In genomic region chr1:9687120-9687875, GRCh38 we compare ENCODE assay signal across 1 cellular context.
TF ChIP-seq lines count a peak whose summit lies in the region.

No MANE protein-coding gene starts in this region.

TF ChIP-seq in GM12878, 131 proteins besides CTCF, POLR2A, EP300 and RAD21 (continued from another document and continues in another):
- TF ChIP-seq MEF2B (IDR thresholded peaks at IDR 0.05; ENCODE audit: partially characterized antibody, poor library complexity, severe bottlenecking) (peak; percentile 49), KDM1A (IDR thresholded peaks at IDR 0.05; ENCODE audit: borderline replicate concordance) (no peak), USF2 (IDR thresholded peaks at IDR 0.05; ENCODE audit: borderline replicate concordance, low read depth, low read length) (no peak), NFYA (IDR thresholded peaks at IDR 0.05; ENCODE audit: borderline replicate concordance, low read depth, low read length) (no peak), TCF12 (IDR thresholded peaks at IDR 0.05; ENCODE audit: low read depth, low read length) (no peak), ZZZ3 (IDR thresholded peaks at IDR 0.05; ENCODE audit: control insufficient read depth, insufficient read length, low read depth) (no peak), ESRRA (IDR thresholded peaks at IDR 0.05; ENCODE audit: low read length) (peak; percentile 45; the same call in 1 of the 2 replicates), IKZF2 (IDR thresholded peaks at IDR 0.05) (peak; percentile 34 to 53; a peak in 2 of 4 replicates), ZNF207 (IDR thresholded peaks at IDR 0.05; ENCODE audit: borderline replicate concordance) (no peak), CBX3 (IDR thresholded peaks at IDR 0.05; ENCODE audit: borderline replicate concordance, low read depth) (no peak), FOXM1 (IDR thresholded peaks at IDR 0.05; ENCODE audit: low read depth, low read length) (no peak), YY1 (IDR thresholded peaks at IDR 0.05; ENCODE audit: low read depth, low read length) (no peak), BCL11A (IDR thresholded peaks at IDR 0.05; ENCODE audit: low read depth, low read length) (no peak), PAX5 (IDR thresholded peaks at IDR 0.05; ENCODE audit: borderline replicate concordance, low read depth, low read length) (no peak; the same call in 1 of the 2 replicates), BRCA1 (IDR thresholded peaks at IDR 0.05; ENCODE audit: low read depth, low read length) (no peak), WRNIP1 (IDR thresholded peaks at IDR 0.05; ENCODE audit: borderline replicate concordance, low read depth, low read length) (no peak), RELB (IDR thresholded peaks at IDR 0.05; ENCODE audit: low read depth) (peak; percentile 66), ATF7 (IDR thresholded peaks at IDR 0.05; ENCODE audit: low read depth) (no peak), MTA3 (IDR thresholded peaks at IDR 0.05; ENCODE audit: borderline replicate concordance, low read length) (no peak; the same call in 1 of the 2 replicates), SIN3A (IDR thresholded peaks at IDR 0.05; ENCODE audit: low read depth, low read length) (peak; percentile 67; the same call in 1 of the 2 replicates), YBX1 (IDR thresholded peaks at IDR 0.05) (no peak), POLR2AphosphoS2 (IDR thresholded peaks at IDR 0.05; ENCODE audit: low read depth, low read length) (no peak), MTA2 (IDR thresholded peaks at IDR 0.05; ENCODE audit: low read depth) (0 out of 2 replicates have a peak, but pooled peaks have one; percentile 18), PAX8 (IDR thresholded peaks at IDR 0.05) (no peak), NRF1 (conservative IDR thresholded peaks at IDR 0.05; ENCODE audit: low read depth, low read length) (no peak), JUNB (IDR thresholded peaks at IDR 0.05) (no peak), SP1 (IDR thresholded peaks at IDR 0.05; ENCODE audit: low read depth, low read length) (peak; percentile 13), ZNF274 (IDR thresholded peaks at IDR 0.05; ENCODE audit: insufficient read depth, insufficient read length) (no peak), SREBF2 (IDR thresholded peaks at IDR 0.05; ENCODE audit: low read length) (no peak), ZBTB11 (CRISPR knock-in tag; IDR thresholded peaks at IDR 0.05) (no peak), SPI1 (IDR thresholded peaks at IDR 0.05; ENCODE audit: borderline replicate concordance, insufficient read depth, low read depth, low read length) (peak; percentile 11; the same call in 1 of the 2 replicates), TAF1 (IDR thresholded peaks at IDR 0.05; ENCODE audit: borderline replicate concordance, low read depth, low read length) (0 out of 2 replicates have a peak, but pooled peaks have one; percentile 33), CBX5 (IDR thresholded peaks at IDR 0.05; ENCODE audit: low read depth) (no peak), SMAD1 (IDR thresholded peaks at IDR 0.05; ENCODE audit: low read depth, partially characterized antibody) (no peak), TCF3 (IDR thresholded peaks at IDR 0.05; ENCODE audit: borderline replicate concordance, insufficient read depth, low read depth, low read length) (no peak), HDGF (IDR thresholded peaks at IDR 0.05) (peak; percentile 38; the same call in 1 of the 2 replicates), MEF2A (IDR thresholded peaks at IDR 0.05; ENCODE audit: insufficient read depth, low read depth, low read length) (no peak), BCLAF1 (IDR thresholded peaks at IDR 0.05) (no peak), NR2C1 (IDR thresholded peaks at IDR 0.05) (no peak), KLF5 (IDR thresholded peaks at IDR 0.05; ENCODE audit: partially characterized antibody) (no peak), ZBTB4 (CRISPR knock-in tag; IDR thresholded peaks at IDR 0.05) (no peak)
- TF ChIP-seq, protein P1, sequence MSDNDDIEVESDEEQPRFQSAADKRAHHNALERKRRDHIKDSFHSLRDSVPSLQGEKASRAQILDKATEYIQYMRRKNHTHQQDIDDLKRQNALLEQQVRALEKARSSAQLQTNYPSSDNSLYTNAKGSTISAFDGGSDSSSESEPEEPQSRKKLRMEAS (IDR thresholded peaks at IDR 0.05; ENCODE audit: low read depth, low read length): peak; percentile 14; the same call in 1 of the 2 replicates
- TF ChIP-seq, protein P2, sequence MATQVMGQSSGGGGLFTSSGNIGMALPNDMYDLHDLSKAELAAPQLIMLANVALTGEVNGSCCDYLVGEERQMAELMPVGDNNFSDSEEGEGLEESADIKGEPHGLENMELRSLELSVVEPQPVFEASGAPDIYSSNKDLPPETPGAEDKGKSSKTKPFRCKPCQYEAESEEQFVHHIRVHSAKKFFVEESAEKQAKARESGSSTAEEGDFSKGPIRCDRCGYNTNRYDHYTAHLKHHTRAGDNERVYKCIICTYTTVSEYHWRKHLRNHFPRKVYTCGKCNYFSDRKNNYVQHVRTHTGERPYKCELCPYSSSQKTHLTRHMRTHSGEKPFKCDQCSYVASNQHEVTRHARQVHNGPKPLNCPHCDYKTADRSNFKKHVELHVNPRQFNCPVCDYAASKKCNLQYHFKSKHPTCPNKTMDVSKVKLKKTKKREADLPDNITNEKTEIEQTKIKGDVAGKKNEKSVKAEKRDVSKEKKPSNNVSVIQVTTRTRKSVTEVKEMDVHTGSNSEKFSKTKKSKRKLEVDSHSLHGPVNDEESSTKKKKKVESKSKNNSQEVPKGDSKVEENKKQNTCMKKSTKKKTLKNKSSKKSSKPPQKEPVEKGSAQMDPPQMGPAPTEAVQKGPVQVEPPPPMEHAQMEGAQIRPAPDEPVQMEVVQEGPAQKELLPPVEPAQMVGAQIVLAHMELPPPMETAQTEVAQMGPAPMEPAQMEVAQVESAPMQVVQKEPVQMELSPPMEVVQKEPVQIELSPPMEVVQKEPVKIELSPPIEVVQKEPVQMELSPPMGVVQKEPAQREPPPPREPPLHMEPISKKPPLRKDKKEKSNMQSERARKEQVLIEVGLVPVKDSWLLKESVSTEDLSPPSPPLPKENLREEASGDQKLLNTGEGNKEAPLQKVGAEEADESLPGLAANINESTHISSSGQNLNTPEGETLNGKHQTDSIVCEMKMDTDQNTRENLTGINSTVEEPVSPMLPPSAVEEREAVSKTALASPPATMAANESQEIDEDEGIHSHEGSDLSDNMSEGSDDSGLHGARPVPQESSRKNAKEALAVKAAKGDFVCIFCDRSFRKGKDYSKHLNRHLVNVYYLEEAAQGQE (IDR thresholded peaks at IDR 0.05; ENCODE audit: low read depth, low read length): no peak
- TF ChIP-seq, protein P3, sequence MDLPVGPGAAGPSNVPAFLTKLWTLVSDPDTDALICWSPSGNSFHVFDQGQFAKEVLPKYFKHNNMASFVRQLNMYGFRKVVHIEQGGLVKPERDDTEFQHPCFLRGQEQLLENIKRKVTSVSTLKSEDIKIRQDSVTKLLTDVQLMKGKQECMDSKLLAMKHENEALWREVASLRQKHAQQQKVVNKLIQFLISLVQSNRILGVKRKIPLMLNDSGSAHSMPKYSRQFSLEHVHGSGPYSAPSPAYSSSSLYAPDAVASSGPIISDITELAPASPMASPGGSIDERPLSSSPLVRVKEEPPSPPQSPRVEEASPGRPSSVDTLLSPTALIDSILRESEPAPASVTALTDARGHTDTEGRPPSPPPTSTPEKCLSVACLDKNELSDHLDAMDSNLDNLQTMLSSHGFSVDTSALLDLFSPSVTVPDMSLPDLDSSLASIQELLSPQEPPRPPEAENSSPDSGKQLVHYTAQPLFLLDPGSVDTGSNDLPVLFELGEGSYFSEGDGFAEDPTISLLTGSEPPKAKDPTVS (IDR thresholded peaks at IDR 0.05; ENCODE audit: low read depth, low read length): no peak
